In the genomic region with DNA sequence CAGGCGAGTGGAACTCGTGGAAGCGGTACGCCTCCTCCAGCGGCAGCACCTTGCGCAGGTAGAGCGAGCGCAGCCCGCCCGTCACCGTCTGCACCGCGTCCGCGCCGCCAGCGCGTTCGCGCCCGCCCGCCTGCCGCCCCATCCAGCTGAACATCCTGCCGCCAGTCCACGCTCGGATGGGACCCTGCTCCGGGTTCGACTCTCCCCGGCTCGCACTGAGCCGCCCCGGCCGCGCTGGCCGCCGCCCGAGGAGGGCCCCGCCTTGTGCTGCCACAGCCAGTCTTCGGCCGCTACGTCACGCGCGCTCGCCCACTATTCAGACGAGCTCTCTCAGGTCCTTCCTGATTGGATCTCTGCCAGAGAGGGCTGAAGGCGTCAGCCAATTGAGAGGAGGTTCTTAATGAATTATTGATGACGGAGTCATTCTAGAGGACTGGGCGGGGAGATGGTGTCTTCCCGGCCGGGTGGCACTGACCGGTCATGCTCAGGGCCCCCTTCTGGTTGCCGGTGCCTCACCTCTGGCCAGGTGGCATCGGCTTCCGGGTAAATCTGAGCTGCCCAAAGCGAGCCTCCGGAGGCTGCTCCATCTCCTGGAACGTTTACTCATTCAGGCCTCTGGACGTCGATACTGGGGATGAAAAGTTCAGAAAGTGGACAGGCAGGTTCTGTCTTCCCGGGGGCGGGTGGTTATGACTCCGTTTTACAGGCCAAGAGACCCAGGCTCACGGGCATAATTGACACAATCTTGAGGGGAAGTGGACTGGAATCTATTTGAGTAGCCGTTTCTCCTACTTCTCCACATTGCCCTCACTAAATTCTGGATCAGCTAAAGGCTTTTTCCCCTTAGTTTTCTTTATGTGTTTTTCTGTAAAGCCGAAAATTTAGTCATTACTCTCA, we compare ENCODE assay signal across 8 cellular contexts. TPM values are rescaled to one million over a fixed set of nuclear protein-coding genes. Genes with fewer than 3 reads are reported as not detected.
DNase-seq lines count a peak whose midpoint lies in the region; ATAC-seq and TF ChIP-seq lines count a peak whose summit lies in the region.

A gene (minus strand): TSS at position 217 of the 897 bp plus-strand sequence. CDS start 63 bp downstream, at position 154.

- H3K27me3 Mint-ChIP-seq in activated CD4-positive, alpha-beta T cell treated with anti-CD3 and anti-CD28 coated beads for 36 hours = peaks cover 8% of the 10 kb centered on the region

- TF ChIP-seq CTCF in BE2C (IDR thresholded peaks at IDR 0.05; ENCODE audit: low read depth, low read length) = peak; percentile 51

- ATAC-seq in HG03439 (IDR thresholded peaks at IDR 0.05; ENCODE audit: unreplicated experiment) = peak; percentile 75
- ATAC-seq in activated CD4-positive, alpha-beta T cell treated with anti-CD3 and anti-CD28 coated beads for 36 hours = peak; percentile 80

- POLR2A ChIA-PET in activated CD4-positive, alpha-beta T cell treated with anti-CD3 and anti-CD28 coated beads for 36 hours (lab: Charles Lee) = interaction anchor here (0.5 to 5.3 kb wide), 15 partner anchors 20 to 1804 kb away, joined by 3 to 68 read pairs (median 4); a partner anchor contains a TSS

- H3K36me3 Mint-ChIP-seq in activated CD4-positive, alpha-beta T cell treated with anti-CD3 and anti-CD28 coated beads for 36 hours (ENCODE audit: low read depth) = peaks cover 17% of the 10 kb centered on the region

- no peaks in the 10 kb centered on the region for H3K36me3 ChIP-seq in BE2C

- H3K4me3 Mint-ChIP-seq in activated CD4-positive, alpha-beta T cell treated with anti-CD3 and anti-CD28 coated beads for 36 hours = peak within 1 kb of the TSS; percentile 86

- peak within 1 kb of the TSS; percentile 35 for H3K27ac ChIP-seq in cingulate gyrus (ENCODE audit: low read depth, low read length)

- intact Hi-C loops in activated CD4-positive, alpha-beta T cell treated with anti-CD3 and anti-CD28 coated beads for 36 hours (cut with DNase I, micrococcal nuclease) = loop anchor here (1.0 to 5.0 kb wide), 12 partner anchors 85 to 855 kb away; a partner anchor contains a TSS

- H3K27me3 ChIP-seq in BE2C = peaks cover 3% of the 10 kb centered on the region

- TF ChIP-seq POLR2A in GM19193 (IDR thresholded peaks at IDR 0.05; ENCODE audit: extremely low read depth, insufficient read depth, insufficient read length) = peak; percentile 96

- H3K9me3 ChIP-seq in BE2C = no peaks in the 10 kb centered on the region

- peak within 1 kb of the TSS; percentile 94 for H3K27ac Mint-ChIP-seq in activated CD4-positive, alpha-beta T cell treated with anti-CD3 and anti-CD28 coated beads for 36 hours

- peaks cover 53% of the 10 kb centered on the region for H3K4me1 Mint-ChIP-seq in activated CD4-positive, alpha-beta T cell treated with anti-CD3 and anti-CD28 coated beads for 36 hours

- no peaks in the 10 kb centered on the region for H3K9me3 Mint-ChIP-seq in activated CD4-positive, alpha-beta T cell treated with anti-CD3 and anti-CD28 coated beads for 36 hours (ENCODE audit: low read depth)

- no peaks in the 10 kb centered on the region for H3K4me1 ChIP-seq in BE2C

- CTCF ChIA-PET in activated CD4-positive, alpha-beta T cell treated with anti-CD3 and anti-CD28 coated beads for 36 hours (lab: Charles Lee) = interaction anchor here (0.6 to 2.2 kb wide), 12 partner anchors 10 to 235 kb away, joined by 3 to 6 read pairs (median 4); a partner anchor contains a TSS

- DNase-seq in BE2C (peak; percentile 99), NCI-H510A treated with DMSO at 0.1 percent for 48 hours (lab: John Stamatoyannopoulos, UW) (peak; percentile 98), kidney glomerular epithelial cell (lab: John Stamatoyannopoulos, UW) (peak; percentile 99)
- DNase-seq in activated CD4-positive, alpha-beta T cell treated with anti-CD3 and anti-CD28 coated beads for 36 hours = peak; percentile 98
- DNase-seq in stimulated activated CD4-positive, alpha-beta T cell treated with anti-CD3 and anti-CD28 coated beads, Interleukin-1b, Interleukin-23, amount 100 ng/mL, for 1 hour (ENCODE audit: low read depth in 2 of 2) = peak; percentile 77 to 83

- peak within 1 kb of the TSS; percentile 73 for H3K4me3 ChIP-seq in BE2C (ENCODE audit: low read depth, low read length)

RNA-seq across cellular contexts. Expression of the gene that starts here (rescaled TPM):
- 2.4 TPM for polyA plus RNA-seq in BE2C (2012; ENCODE audit: insufficient read depth, insufficient read length, low read depth)
- 10 to 100 TPM; 34.7 to 35.7 TPM for total RNA-seq in activated CD4-positive, alpha-beta T cell treated with anti-CD3 and anti-CD28 coated beads for 36 hours

Comparison
In these comparisons a context has a peak if more than half of its experiments do, and no peak if none do; other contexts are left out.
1. Peak in every context shown above with its lines: DNase-seq, ATAC-seq, H3K4me3 ChIP-seq and H3K27ac ChIP-seq.